ENCODE assay signal across 16 cellular contexts in the genomic region with DNA sequence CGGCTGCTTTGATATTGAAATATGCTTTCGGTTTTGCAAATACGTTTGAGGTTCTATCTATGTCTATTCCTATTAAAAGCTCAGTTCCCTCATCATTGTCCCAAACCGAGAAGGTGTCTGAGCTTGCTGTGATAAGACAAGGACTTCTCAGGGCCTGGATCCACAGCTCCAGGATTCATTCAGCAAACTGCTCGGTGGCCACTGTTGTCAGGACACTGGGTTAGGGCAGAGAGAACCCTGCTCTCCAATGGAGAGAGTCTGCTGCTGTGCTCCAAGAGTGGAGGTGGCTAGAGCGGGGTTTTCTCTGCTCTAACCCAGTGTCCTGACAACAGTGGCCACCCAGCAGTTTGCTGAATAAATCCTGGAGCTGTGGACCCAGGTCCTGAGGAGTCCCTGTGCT.
DNase-seq lines count a peak whose midpoint lies in the region; ATAC-seq and TF ChIP-seq lines count a peak whose summit lies in the region.
"Had no signal": no experiment of that assay in that cellular context is flagged by ENCODE, and none has a peak within 500 bp of the region (broad histone marks: within the 10 kb centered on the region; RNA-seq: fewer than 3 reads in every experiment).

No MANE protein-coding gene starts in this region.

- no peaks in the 10 kb centered on the region for H3K36me3 ChIP-seq in Karpas-422 (ENCODE audit: insufficient read depth, low read length)
- H3K36me3 ChIP-seq in RWPE2 (ENCODE audit: low read depth) = 0 out of 2 replicates have a peak, but pooled peaks cover 4% of the 10 kb centered on the region
- H3K36me3 ChIP-seq in mesenchymal stem cell (ENCODE audit: control insufficient read depth in 1 of 2, insufficient read depth in 2 of 2, low read depth in 1 of 2, low read length in 2 of 2) = no peaks in the 10 kb centered on the region
- H3K36me3 ChIP-seq: BE2C, HAP-1 had no signal

- H3K4me3 Mint-ChIP-seq in naive thymus-derived CD8-positive, alpha-beta T cell = no peak overlapping the region
- H3K4me3 Mint-ChIP-seq: CD4-positive, CD25-positive, alpha-beta regulatory T cell; CD8-positive, alpha-beta memory T cell had no signal

- no peak overlapping the region for H2BK15ac ChIP-seq in mesenchymal stem cell (ENCODE audit: low read depth, poor library complexity, severe bottlenecking)

- H3K23ac ChIP-seq in mesenchymal stem cell (ENCODE audit: low read length in 2 of 2) = no peak overlapping the region

- H3K79me1 ChIP-seq in mesenchymal stem cell (replicated peaks; ENCODE audit: low read length, poor library complexity, severe bottlenecking) = peaks cover 11% of the 10 kb centered on the region

- H3K9ac ChIP-seq in Karpas-422 (ENCODE audit: low read length) (no peak overlapping the region), mesenchymal stem cell (ENCODE audit: low read length) (no peak overlapping the region)

- H2BK120ac ChIP-seq in mesenchymal stem cell (ENCODE audit: low read depth, low read length) = no peak overlapping the region

- no peak overlapping the region for H2AFZ ChIP-seq in Karpas-422 (ENCODE audit: low read length)
- no peak overlapping the region for H2AFZ ChIP-seq in mesenchymal stem cell (ENCODE audit: low read depth, low read length)

- H3K18ac ChIP-seq in mesenchymal stem cell (ENCODE audit: low read depth in 1 of 2, low read length in 2 of 2) = no peak overlapping the region

- H3K4me1 ChIP-seq in Karpas-422 (ENCODE audit: low read length) = no peaks in the 10 kb centered on the region
- H3K4me1 ChIP-seq in RWPE2 (ENCODE audit: insufficient read depth, poor library complexity, severe bottlenecking) = no peaks in the 10 kb centered on the region
- H3K4me1 ChIP-seq in mesenchymal stem cell (ENCODE audit: control insufficient read depth, insufficient read depth, low read depth, low read length) = peaks cover 12% of the 10 kb centered on the region
- H3K4me1 ChIP-seq: BE2C, HAP-1 had no signal

- peaks cover 0 to 4% (median 0%) of the 10 kb centered on the region in 3 donors for H3K36me3 Mint-ChIP-seq in naive thymus-derived CD8-positive, alpha-beta T cell
- H3K36me3 Mint-ChIP-seq: CD4-positive, CD25-positive, alpha-beta regulatory T cell; CD8-positive, alpha-beta memory T cell had no signal

- no peak overlapping the region for H3K27ac Mint-ChIP-seq in naive thymus-derived CD8-positive, alpha-beta T cell
- H3K27ac Mint-ChIP-seq: CD4-positive, CD25-positive, alpha-beta regulatory T cell; CD8-positive, alpha-beta memory T cell had no signal

- no peak overlapping the region for H4K91ac ChIP-seq in mesenchymal stem cell (ENCODE audit: low read length)

- WGBS in mesenchymal stem cell = 98% methylated on average over 6 of the region's 6 CpGs

- H3K27ac ChIP-seq in Karpas-422 (ENCODE audit: low read length) (no peak overlapping the region), RWPE2 (ENCODE audit: poor library complexity, severe bottlenecking) (no peak overlapping the region), mesenchymal stem cell (ENCODE audit: low read length, poor library complexity, severe bottlenecking) (no peak overlapping the region)

- no peaks in the 10 kb centered on the region for H4K20me1 ChIP-seq in Karpas-422 (ENCODE audit: insufficient read depth, low read depth, low read length)

- H3K9me2 ChIP-seq in Karpas-422 (replicated peaks; ENCODE audit: insufficient read depth, low read length) = no peaks in the 10 kb centered on the region

- ATAC-seq in RWPE2 (ENCODE audit: low read depth) (no peak), GM21825 (IDR thresholded peaks at IDR 0.05; ENCODE audit: unreplicated experiment) (no peak)
- no peak for ATAC-seq in naive thymus-derived CD8-positive, alpha-beta T cell
- ATAC-seq: K562 had no signal

- H3K27me3 Mint-ChIP-seq in naive thymus-derived CD8-positive, alpha-beta T cell = peaks cover 0 to 9% (median 8%) of the 10 kb centered on the region in 5 donors
- H3K27me3 Mint-ChIP-seq: CD4-positive, CD25-positive, alpha-beta regulatory T cell had no signal

- POLR2A ChIA-PET in naive thymus-derived CD8-positive, alpha-beta T cell (lab: Charles Lee) = no interaction called here

- no peak overlapping the region for H3K14ac ChIP-seq in mesenchymal stem cell (ENCODE audit: low read length in 2 of 2)

- no peaks in the 10 kb centered on the region for H3K4me1 Mint-ChIP-seq in naive thymus-derived CD8-positive, alpha-beta T cell
- H3K4me1 Mint-ChIP-seq: CD4-positive, CD25-positive, alpha-beta regulatory T cell; CD8-positive, alpha-beta memory T cell had no signal

- H3K79me2 ChIP-seq in Karpas-422 (ENCODE audit: low read length) = no peaks in the 10 kb centered on the region

- H3K4ac ChIP-seq in mesenchymal stem cell (ENCODE audit: low read depth in 1 of 2, low read length in 2 of 2) = no peak overlapping the region

- TF ChIP-seq CTCF in RWPE2 (IDR thresholded peaks at IDR 0.05; ENCODE audit: poor library complexity, severe bottlenecking) = no peak

- peak overlapping the region; percentile 22 for H3K4me2 ChIP-seq in Karpas-422 (ENCODE audit: low read depth, low read length, poor library complexity, severe bottlenecking)
- no peak overlapping the region for H3K4me2 ChIP-seq in mesenchymal stem cell (ENCODE audit: low read length, poor library complexity, severe bottlenecking)

- no peak overlapping the region for H4K8ac ChIP-seq in mesenchymal stem cell (ENCODE audit: low read length)

- peak overlapping the region; percentile 50 for H2AK5ac ChIP-seq in mesenchymal stem cell (ENCODE audit: low read length, severe bottlenecking)

- peaks cover 0 to 7% (median 0%) of the 10 kb centered on the region in 9 donors for H3K9me3 Mint-ChIP-seq in naive thymus-derived CD8-positive, alpha-beta T cell

- H3K9me3 ChIP-seq in Karpas-422 (ENCODE audit: low read length) (no peaks in the 10 kb centered on the region), RWPE2 (ENCODE audit: severe bottlenecking) (no peaks in the 10 kb centered on the region), mesenchymal stem cell (ENCODE audit: control insufficient read depth, low read length) (no peaks in the 10 kb centered on the region)
- H3K9me3 ChIP-seq: BE2C, HAP-1 had no signal

- H3K27me3 ChIP-seq in Karpas-422 (ENCODE audit: low read length) (no peaks in the 10 kb centered on the region), RWPE2 (ENCODE audit: insufficient read depth, poor library complexity, severe bottlenecking) (no peaks in the 10 kb centered on the region), mesenchymal stem cell (ENCODE audit: control insufficient read depth in 1 of 2, insufficient read depth in 1 of 2, low read length in 2 of 2) (no peaks in the 10 kb centered on the region)
- H3K27me3 ChIP-seq: BE2C had no signal

- H3K4me3 ChIP-seq in Karpas-422 (ENCODE audit: low read length) = 0 out of 2 replicates have a peak overlapping the region, but pooled peaks have one; percentile 8
- no peak overlapping the region for H3K4me3 ChIP-seq in RWPE2 (ENCODE audit: severe bottlenecking)
- H3K4me3 ChIP-seq in mesenchymal stem cell (ENCODE audit: insufficient read depth in 1 of 2, low read depth in 1 of 2, low read length in 2 of 2) = no peak overlapping the region
- H3K4me3 ChIP-seq: HAP-1, K562 had no signal

- no peak overlapping the region for H2BK12ac ChIP-seq in mesenchymal stem cell (ENCODE audit: low read length in 2 of 2)

- H2BK5ac ChIP-seq in mesenchymal stem cell (ENCODE audit: low read depth, low read length, poor library complexity, severe bottlenecking) = no peak overlapping the region

- DNase-seq in Karpas-422 = no peak
- DNase-seq in RWPE2 (ENCODE audit: low spot score) = peak; percentile 71
- DNase-seq in mesenchymal stem cell = no peak
- DNase-seq in naive thymus-derived CD8-positive, alpha-beta T cell = no peak
- no peak for DNase-seq in activated CD4-positive, CD25-positive, alpha-beta regulatory T cell treated with anti-CD3 and anti-CD28 coated beads, Interleukin-2, amount 50 U/mL, for 72 hours
- DNase-seq in HUDEP-2 (lab: John Stamatoyannopoulos, UW; ENCODE audit: unreplicated experiment in 76 of 76) = no peak
- DNase-seq: BE2C; C1 segment of cervical spinal cord; CD4-positive, CD25-positive, alpha-beta regulatory T cell; CD8-positive, alpha-beta memory T cell; COR-L47; DMS 273 treated with DMSO at 0.1 percent for 48 hours; DMS53 had no signal
